ENCODE assay signal across 24 cellular contexts in the genomic region with DNA sequence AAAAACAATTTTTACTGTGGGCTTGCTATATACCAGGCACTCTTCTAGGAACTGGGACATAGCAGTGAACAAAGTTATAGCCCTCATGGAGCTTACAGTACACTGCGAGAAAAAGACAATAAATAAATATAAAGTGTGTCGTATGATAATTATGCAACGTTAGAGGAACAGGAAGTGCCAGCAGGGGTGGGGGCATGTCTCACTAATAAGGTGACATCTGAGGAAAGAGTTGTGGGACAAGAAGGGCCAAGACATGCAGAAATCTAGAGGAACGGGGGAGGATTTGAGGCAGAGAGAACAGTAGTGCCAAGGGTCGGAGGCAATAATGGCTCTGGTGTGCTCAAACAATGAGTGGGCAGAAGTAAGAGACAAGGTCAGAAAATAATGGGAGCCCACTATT.
"Had no signal": no experiment of that assay in that cellular context is flagged by ENCODE, and none has a peak within 500 bp of the region (broad histone marks: within the 10 kb centered on the region; RNA-seq: fewer than 3 reads in every experiment).

No MANE protein-coding gene starts in this region.

- H3K4me3 ChIP-seq: coronary artery, heart right ventricle, left lung, lung, sigmoid colon, smooth muscle cell, stomach, suprapubic skin, transverse colon, uterus had no signal

- H3K4me1 ChIP-seq: sigmoid colon, suprapubic skin, transverse colon, uterus had no signal

- H3K4me3 Mint-ChIP-seq: activated CD4-positive, alpha-beta memory T cell treated with anti-CD3 and anti-CD28 coated beads, Interleukin-2, amount 10 ng/mL, durations not matched to agents 7 days and 5 days; activated CD4-positive, alpha-beta T cell treated with anti-CD3 and anti-CD28 coated beads, Interleukin-2, amount 10 ng/mL, durations not matched to agents 24 days and 14 days; activated naive CD8-positive, alpha-beta T cell treated with anti-CD3 and anti-CD28 coated beads, Interleukin-2, amount 50 U/mL, for 24 hours; endodermal cell; naive B cell; neural crest cell; stimulated activated memory B cell treated with anti-CD40 and anti-IgM and Interleukin-4, amounts not matched to agents 10 μg/mL and 1 μg/mL and 100 μg/mL, for 72 hours had no signal

- H3K27me3 ChIP-seq: heart right ventricle, left lung, sigmoid colon, stomach, suprapubic skin, transverse colon, uterus had no signal

- H3K9me3 ChIP-seq: heart right ventricle, left lung, sigmoid colon, stomach, suprapubic skin, transverse colon, uterus had no signal

- ATAC-seq: activated naive CD8-positive, alpha-beta T cell treated with anti-CD3 and anti-CD28 coated beads, Interleukin-2, amount 50 U/mL, for 24 hours; heart right ventricle; left lung; stimulated activated memory B cell treated with anti-CD40 and anti-IgM and Interleukin-4, amounts not matched to agents 10 μg/mL and 1 μg/mL and 100 μg/mL, for 72 hours had no signal

- H3K27me3 Mint-ChIP-seq: activated CD4-positive, alpha-beta memory T cell treated with anti-CD3 and anti-CD28 coated beads, Interleukin-2, amount 10 ng/mL, durations not matched to agents 7 days and 5 days; activated CD4-positive, alpha-beta T cell treated with anti-CD3 and anti-CD28 coated beads, Interleukin-2, amount 10 ng/mL, durations not matched to agents 24 days and 14 days; activated naive CD8-positive, alpha-beta T cell treated with anti-CD3 and anti-CD28 coated beads, Interleukin-2, amount 50 U/mL, for 24 hours; naive B cell; stimulated activated memory B cell treated with anti-CD40 and anti-IgM and Interleukin-4, amounts not matched to agents 10 μg/mL and 1 μg/mL and 100 μg/mL, for 72 hours had no signal

- H3K4me1 Mint-ChIP-seq: activated CD4-positive, alpha-beta memory T cell treated with anti-CD3 and anti-CD28 coated beads, Interleukin-2, amount 10 ng/mL, durations not matched to agents 7 days and 5 days had no signal

- H3K36me3 ChIP-seq: sigmoid colon, transverse colon, uterus had no signal

- H3K27ac Mint-ChIP-seq: activated CD4-positive, alpha-beta memory T cell treated with anti-CD3 and anti-CD28 coated beads, Interleukin-2, amount 10 ng/mL, durations not matched to agents 7 days and 5 days; activated CD4-positive, alpha-beta T cell treated with anti-CD3 and anti-CD28 coated beads, Interleukin-2, amount 10 ng/mL, durations not matched to agents 24 days and 14 days; activated naive CD8-positive, alpha-beta T cell treated with anti-CD3 and anti-CD28 coated beads, Interleukin-2, amount 50 U/mL, for 24 hours; endodermal cell; stimulated activated memory B cell treated with anti-CD40 and anti-IgM and Interleukin-4, amounts not matched to agents 10 μg/mL and 1 μg/mL and 100 μg/mL, for 72 hours had no signal

- H3K9me3 Mint-ChIP-seq: activated CD4-positive, alpha-beta memory T cell treated with anti-CD3 and anti-CD28 coated beads, Interleukin-2, amount 10 ng/mL, durations not matched to agents 7 days and 5 days; activated CD4-positive, alpha-beta T cell treated with anti-CD3 and anti-CD28 coated beads, Interleukin-2, amount 10 ng/mL, durations not matched to agents 24 days and 14 days; activated naive CD8-positive, alpha-beta T cell treated with anti-CD3 and anti-CD28 coated beads, Interleukin-2, amount 50 U/mL, for 24 hours; endodermal cell had no signal

- DNase-seq: activated CD4-positive, alpha-beta memory T cell treated with anti-CD3 and anti-CD28 coated beads, Interleukin-2, amount 10 ng/mL, durations not matched to agents 7 days and 5 days; activated CD4-positive, alpha-beta T cell treated with anti-CD3 and anti-CD28 coated beads, Interleukin-2, amount 10 ng/mL, durations not matched to agents 24 days and 14 days; activated effector memory CD4-positive, alpha-beta T cell treated with anti-CD3 and anti-CD28 coated beads, Interleukin-2, amount 50 U/mL, for 16 hours; activated naive CD4-positive, alpha-beta T cell treated with anti-CD3 and anti-CD28 coated beads, Interleukin-2, amount 50 U/mL, for 16 hours; activated naive CD8-positive, alpha-beta T cell treated with anti-CD3 and anti-CD28 coated beads, Interleukin-2, amount 50 U/mL, for 24 hours; cerebellar nuclear complex; endodermal cell; heart right ventricle; kidney; left lung; naive B cell; retina; sigmoid colon; stimulated activated CD4-positive, alpha-beta T cell treated with anti-CD3 and anti-CD28 coated beads, Interleukin-15, amount 100 ng/mL, for 24 hours; stomach; T1000; transverse colon; uterus had no signal
